Comparison of ENCODE assay signal across 10 cellular contexts in genomic region chr1:112359961-112360767, GRCh38. TPM values are rescaled to one million over a fixed set of nuclear protein-coding genes. Genes with fewer than 3 reads are reported as not detected.
DNase-seq lines count a peak whose midpoint lies in the region; ATAC-seq and TF ChIP-seq lines count a peak whose summit lies in the region.
"Had no signal": no experiment of that assay in that cellular context is flagged by ENCODE, and none has a peak within 500 bp of the region (broad histone marks: within the 10 kb centered on the region; RNA-seq: fewer than 3 reads in every experiment).

No MANE protein-coding gene starts in this region.

- 45 to 64% (median 53%) methylated on average over 11 of the region's 11 CpGs for WGBS in spleen, 5 donors

- H3K36me3 ChIP-seq in H7 (replicated peaks; ENCODE audit: control insufficient read depth, insufficient read depth, low read length) (no peaks in the 10 kb centered on the region), spleen (no peaks in the 10 kb centered on the region)
- H3K36me3 ChIP-seq: HAP-1 had no signal

- H3K9me3 ChIP-seq in spleen = no peaks in the 10 kb centered on the region
- H3K9me3 ChIP-seq: HAP-1 had no signal

- no peak for TF ChIP-seq CTCF in dorsolateral prefrontal cortex (IDR thresholded peaks at IDR 0.05 in 54 of 56, conservative IDR thresholded peaks at IDR 0.05 in 2 of 56; ENCODE audit: low read depth in 1 of 56, partially characterized antibody in 56 of 56)
- peak in 1 of 11 experiments; percentile 19 for TF ChIP-seq CTCF in spleen (IDR thresholded peaks at IDR 0.05 in 8 of 11, conservative IDR thresholded peaks at IDR 0.05 in 3 of 11)
- no peak for TF ChIP-seq CTCF in glutamatergic neuron (IDR thresholded peaks at IDR 0.05; ENCODE audit: partially characterized antibody, unreplicated experiment)

- H3K4me1 ChIP-seq in spleen = peaks cover 0 to 20% (median 6%) of the 10 kb centered on the region in 6 donors
- H3K4me1 ChIP-seq: HAP-1 had no signal

- TF ChIP-seq POLR2A in spleen (IDR thresholded peaks at IDR 0.05) = no peak

- H3K4me1 Mint-ChIP-seq in glutamatergic neuron (ENCODE audit: low read depth, unreplicated experiment) = peaks cover 10% of the 10 kb centered on the region

- ATAC-seq in GM21526 (IDR thresholded peaks at IDR 0.05; ENCODE audit: low FRiP score, unreplicated experiment) (no peak), HG03521 (IDR thresholded peaks at IDR 0.05; ENCODE audit: unreplicated experiment) (no peak)

- H3K4me3 Mint-ChIP-seq in glutamatergic neuron (ENCODE audit: unreplicated experiment) = no peak overlapping the region

- H3K4me3 ChIP-seq in H7 (ENCODE audit: insufficient read depth, low read depth, low read length) = no peak overlapping the region
- H3K4me3 ChIP-seq in dorsolateral prefrontal cortex = peak overlapping the region in 24 of 59 donors; percentile 2 to 38 (median 24)
- H3K4me3 ChIP-seq in spleen = peak overlapping the region in 2 of 8 donors; percentile 2 to 7
- H3K4me3 ChIP-seq: HAP-1 had no signal

- H3K9me3 Mint-ChIP-seq in glutamatergic neuron (ENCODE audit: unreplicated experiment) = no peaks in the 10 kb centered on the region

- no peaks in the 10 kb centered on the region for H3K27me3 Mint-ChIP-seq in glutamatergic neuron (ENCODE audit: unreplicated experiment)

- no peak overlapping the region for H3K27ac Mint-ChIP-seq in glutamatergic neuron (ENCODE audit: unreplicated experiment)

- peak; percentile 45 for DNase-seq in H7
- DNase-seq in dorsolateral prefrontal cortex = peak in 3 of 10 donors; percentile 16 to 38 (median 27)
- peak; percentile 43 for DNase-seq in left kidney (ENCODE audit: low read depth, low spot score)
- no peak for DNase-seq in spleen
- DNase-seq in glutamatergic neuron = no peak
- no peak for DNase-seq in NCI-H187 treated with DMSO at 0.1 percent for 48 hours (lab: John Stamatoyannopoulos, UW)
- DNase-seq: DND-41 had no signal

- no peaks in the 10 kb centered on the region for H3K27me3 ChIP-seq in H7 (ENCODE audit: control insufficient read depth, insufficient read depth, low read length)
- no peaks in the 10 kb centered on the region for H3K27me3 ChIP-seq in dorsolateral prefrontal cortex
- peaks cover 0 to 18% (median 0%) of the 10 kb centered on the region in 7 donors for H3K27me3 ChIP-seq in spleen (replicated peaks in 1 of 7)

- intact Hi-C loops in dorsolateral prefrontal cortex (cut with DNase I) (loop anchor here in 1 of 2 donors (10.0 kb wide), 1 partner anchor 575 kb away; no protein-coding TSS in a partner anchor), spleen (cut with DNase I; ENCODE audit: low total_unique reads) (no loop called here)

- peaks cover 5% of the 10 kb centered on the region for H3K36me3 Mint-ChIP-seq in glutamatergic neuron (ENCODE audit: unreplicated experiment)

- peak overlapping the region in 30 of 59 donors; percentile 1 to 85 (median 49) for H3K27ac ChIP-seq in dorsolateral prefrontal cortex
- H3K27ac ChIP-seq in spleen = peak overlapping the region; percentile 13 to 83 (median 77)

RNA-seq across cellular contexts. Expression of gene CTTNBP2NL, which starts 35.9 kb away (rescaled TPM):
- total RNA-seq in H7 (2014; rRNA removed; shearing (Covaris generic)) = 9.7 and 15.3 TPM in 2 replicates
- total RNA-seq in dorsolateral prefrontal cortex (10 to 100 TPM; 24.0 to 48.1 (median 32.7) TPM), spleen (10 to 100 TPM; 15.3 to 48.1 (median 27.5) TPM), glutamatergic neuron (ENCODE audit: unreplicated experiment) (66.2 TPM)
- 1 to 10 TPM; 1.9 to 4.6 (median 2.5) TPM for polyA plus RNA-seq in spleen

Comparison
In these comparisons a context has a peak if more than half of its experiments do, and no peak if none do; other contexts are left out.
1. DNase-seq: peak in H7 (single experiment) and left kidney (single experiment); none in spleen (single experiment), glutamatergic neuron (single experiment) and NCI-H187 treated with DMSO at 0.1 percent for 48 hours (single experiment).